ENCODE assay signal across 18 cellular contexts in genomic region chr10:17682236-17682946, GRCh38. TPM values are rescaled to one million over a fixed set of nuclear protein-coding genes. Genes with fewer than 3 reads are reported as not detected.
A peak's percentile ranks its signal among the peaks of the same experiment; 100 is the strongest.
DNase-seq lines count a peak whose midpoint lies in the region; ATAC-seq, FAIRE-seq and TF ChIP-seq lines count a peak whose summit lies in the region.
"Had no signal": no experiment of that assay in that cellular context is flagged by ENCODE, and none has a peak within 500 bp of the region (broad histone marks: within the 10 kb centered on the region; RNA-seq: fewer than 3 reads in every experiment).

No MANE protein-coding gene starts in this region.

- H3K27me3 Mint-ChIP-seq in CD4-positive, alpha-beta T cell, result no peaks in the 10 kb centered on the region
- H3K27me3 Mint-ChIP-seq in activated T-helper 2 cell treated with anti-CD3 and anti-CD28 coated beads, Interferon-gamma antibody, Interleukin-2, Interleukin-4, amounts not matched to agents 10 μg/mL and 5 μg/mL and 100 μg/mL, durations not matched to agents 14 hours and 24 hours and 36 hours (ENCODE audit: low read depth), result no peaks in the 10 kb centered on the region

- no peak overlapping the region for H2BK120ac ChIP-seq in neuronal stem cell (ENCODE audit: low read depth, low read length)

- no peak for TF ChIP-seq CTCF in CD4-positive, alpha-beta T cell (IDR thresholded peaks at IDR 0.05)
- TF ChIP-seq CTCF in GM10266 (IDR thresholded peaks at IDR 0.05; ENCODE audit: control insufficient read depth, insufficient read depth, low read depth, missing control alignments), result no peak

- no peak overlapping the region for H4K8ac ChIP-seq in neuronal stem cell (ENCODE audit: low read depth, low read length)

- peak overlapping the region; percentile 21 for H3K27ac Mint-ChIP-seq in CD4-positive, alpha-beta T cell
- H3K27ac Mint-ChIP-seq in activated T-helper 2 cell treated with anti-CD3 and anti-CD28 coated beads, Interferon-gamma antibody, Interleukin-2, Interleukin-4, amounts not matched to agents 10 μg/mL and 5 μg/mL and 100 μg/mL, durations not matched to agents 14 hours and 24 hours and 36 hours, result peak overlapping the region; percentile 24

- H2AFZ ChIP-seq in neuronal stem cell (ENCODE audit: low read length), result no peak overlapping the region

- H3K4ac ChIP-seq in neuronal stem cell (ENCODE audit: low read length), result no peak overlapping the region

- FAIRE-seq in H54 (lab: Jason Lieb, UNC), result peak; percentile 52

- H3K4me1 ChIP-seq in effector memory CD4-positive, alpha-beta T cell (ENCODE audit: control insufficient read depth, insufficient read depth, low read length, poor library complexity, severe bottlenecking), result peaks cover 12% of the 10 kb centered on the region
- no peaks in the 10 kb centered on the region for H3K4me1 ChIP-seq in neuronal stem cell (ENCODE audit: control insufficient read depth in 2 of 2, insufficient read depth in 1 of 2, low read depth in 1 of 2, low read length in 2 of 2)
- H3K4me1 ChIP-seq: lower lobe of right lung, Peyer's patch had no signal

- H3K4me1 Mint-ChIP-seq in CD4-positive, alpha-beta T cell (ENCODE audit: low read depth), result peaks cover 64% of the 10 kb centered on the region
- H3K4me1 Mint-ChIP-seq in activated T-helper 2 cell treated with anti-CD3 and anti-CD28 coated beads, Interferon-gamma antibody, Interleukin-2, Interleukin-4, amounts not matched to agents 10 μg/mL and 5 μg/mL and 100 μg/mL, durations not matched to agents 14 hours and 24 hours and 36 hours (ENCODE audit: low read depth), result peaks cover 46% of the 10 kb centered on the region

- H2BK5ac ChIP-seq in neuronal stem cell (ENCODE audit: low read length), result no peak overlapping the region

- DNase-seq in CD4-positive, alpha-beta T cell, result no peak
- DNase-seq in H54 (ENCODE audit: insufficient read length, low spot score) (no peak), iris pigment epithelial cell (ENCODE audit: low read depth) (peak; percentile 24), GM10266 (ENCODE audit: extremely low spot score) (no peak), neuronal stem cell (ENCODE audit: low spot score) (no peak)
- no peak for DNase-seq in activated T-helper 2 cell treated with anti-CD3 and anti-CD28 coated beads, Interferon-gamma antibody, Interleukin-2, Interleukin-4, amounts not matched to agents 10 μg/mL and 5 μg/mL and 100 μg/mL, durations not matched to agents 14 hours and 24 hours and 36 hours (ENCODE audit: low spot score)
- DNase-seq in effector memory CD4-positive, alpha-beta T cell, result no peak
- DNase-seq: Calu3, lower lobe of right lung, NCI-H1417, NCI-H510A treated with DMSO at 0.1 percent for 48 hours, Peyer's patch, trophoblast cell had no signal

- no CpG with 5 or more reads among the region's 2 CpGs for WGBS in neuronal stem cell (ENCODE audit: extremely low coverage in 2 of 2, insufficient read length in 2 of 2, insufficient replicate concordance in 1 of 2), 2 donors

- H3K79me1 ChIP-seq in neuronal stem cell (ENCODE audit: low read depth, low read length), result peaks cover 2% of the 10 kb centered on the region

- peaks cover 6% of the 10 kb centered on the region for H3K9me3 Mint-ChIP-seq in CD4-positive, alpha-beta T cell
- H3K9me3 Mint-ChIP-seq in activated T-helper 2 cell treated with anti-CD3 and anti-CD28 coated beads, Interferon-gamma antibody, Interleukin-2, Interleukin-4, amounts not matched to agents 10 μg/mL and 5 μg/mL and 100 μg/mL, durations not matched to agents 14 hours and 24 hours and 36 hours, result no peaks in the 10 kb centered on the region

- no peak for TF ChIP-seq POLR2A in H54 (IDR thresholded peaks at IDR 0.05; ENCODE audit: low read depth, low read length)

- peak overlapping the region; percentile 40 for H3K4me3 Mint-ChIP-seq in CD4-positive, alpha-beta T cell
- no peak overlapping the region for H3K4me3 Mint-ChIP-seq in activated T-helper 2 cell treated with anti-CD3 and anti-CD28 coated beads, Interferon-gamma antibody, Interleukin-2, Interleukin-4, amounts not matched to agents 10 μg/mL and 5 μg/mL and 100 μg/mL, durations not matched to agents 14 hours and 24 hours and 36 hours (ENCODE audit: low read depth)
- H3K4me3 Mint-ChIP-seq: brain had no signal

- H3K36me3 ChIP-seq in effector memory CD4-positive, alpha-beta T cell (ENCODE audit: control insufficient read depth, insufficient read depth, low read length), result no peaks in the 10 kb centered on the region
- H3K36me3 ChIP-seq in neuronal stem cell (replicated peaks in 1 of 2; ENCODE audit: control insufficient read depth in 2 of 2, insufficient read depth in 2 of 2, low read length in 2 of 2), result peaks cover 0 to 6% of the 10 kb centered on the region in 2 donors
- H3K36me3 ChIP-seq: Peyer's patch had no signal

- no peak overlapping the region for H2BK12ac ChIP-seq in neuronal stem cell (ENCODE audit: low read length)

- no peak overlapping the region for H2BK15ac ChIP-seq in neuronal stem cell (ENCODE audit: low read length)

- CTCF ChIA-PET in CD4-positive, alpha-beta T cell (lab: Charles Lee), result no interaction called here

- H4K91ac ChIP-seq in neuronal stem cell (ENCODE audit: low read depth, low read length, poor library complexity), result no peak overlapping the region

- H3K27ac ChIP-seq in CD4-positive, alpha-beta T cell (ENCODE audit: low read depth, low read length), result no peak overlapping the region
- no peak overlapping the region for H3K27ac ChIP-seq in effector memory CD4-positive, alpha-beta T cell (ENCODE audit: insufficient read depth, low read length, poor library complexity, severe bottlenecking)
- no peak overlapping the region for H3K27ac ChIP-seq in neuronal stem cell (replicated peaks; ENCODE audit: low read length)
- H3K27ac ChIP-seq: epithelial cell of prostate, lower lobe of right lung, Peyer's patch, VCaP had no signal

- POLR2A ChIA-PET in CD4-positive, alpha-beta T cell (lab: Charles Lee), result no interaction called here

- no peak overlapping the region for H2AK5ac ChIP-seq in neuronal stem cell (ENCODE audit: low read depth, low read length)

- no peaks in the 10 kb centered on the region for H3K9me3 ChIP-seq in CD4-positive, alpha-beta T cell (ENCODE audit: control insufficient read depth, low read length)
- no peaks in the 10 kb centered on the region for H3K9me3 ChIP-seq in effector memory CD4-positive, alpha-beta T cell (ENCODE audit: control insufficient read depth, low read length)
- H3K9me3 ChIP-seq in neuronal stem cell (replicated peaks in 1 of 2; ENCODE audit: control insufficient read depth in 2 of 2, insufficient read depth in 1 of 2, low read depth in 1 of 2, low read length in 2 of 2), result peaks cover 0 to 18% of the 10 kb centered on the region in 2 donors
- H3K9me3 ChIP-seq: lower lobe of right lung, Peyer's patch had no signal

- no peak for ATAC-seq in CD4-positive, alpha-beta T cell (ENCODE audit: poor library complexity)
- ATAC-seq in GM19463 (IDR thresholded peaks at IDR 0.05; ENCODE audit: unreplicated experiment), result no peak
- ATAC-seq: lower lobe of right lung had no signal

- H3K4me2 ChIP-seq in neuronal stem cell (ENCODE audit: insufficient read depth, low read length, poor library complexity, severe bottlenecking), result no peak overlapping the region
- H3K4me2 ChIP-seq: smooth muscle cell had no signal

- no peak overlapping the region for H3K23ac ChIP-seq in neuronal stem cell (ENCODE audit: low read depth, low read length, poor library complexity)

- H3K36me3 Mint-ChIP-seq in CD4-positive, alpha-beta T cell (ENCODE audit: low read depth), result peaks cover 65% of the 10 kb centered on the region
- H3K36me3 Mint-ChIP-seq in activated T-helper 2 cell treated with anti-CD3 and anti-CD28 coated beads, Interferon-gamma antibody, Interleukin-2, Interleukin-4, amounts not matched to agents 10 μg/mL and 5 μg/mL and 100 μg/mL, durations not matched to agents 14 hours and 24 hours and 36 hours (ENCODE audit: low read depth), result peaks cover 55% of the 10 kb centered on the region

- H3K4me3 ChIP-seq in effector memory CD4-positive, alpha-beta T cell (ENCODE audit: insufficient read depth, low read depth, low read length, poor library complexity, severe bottlenecking), result no peak overlapping the region
- H3K4me3 ChIP-seq in neuronal stem cell (ENCODE audit: low read length in 2 of 2), result no peak overlapping the region
- H3K4me3 ChIP-seq: lower lobe of right lung, Peyer's patch, smooth muscle cell had no signal

- H3K14ac ChIP-seq in neuronal stem cell (ENCODE audit: low read length), result no peak overlapping the region

- no peak overlapping the region for H3K18ac ChIP-seq in neuronal stem cell (ENCODE audit: low read length)

- intact Hi-C loops in CD4-positive, alpha-beta T cell (cut with DNase I, micrococcal nuclease), result loop anchor here in 1 of 2 experiments (5.0 kb wide), 1 partner anchor 40 kb away; the partner anchor contains the start of gene STAM
- intact Hi-C loops in activated T-helper 2 cell treated with anti-CD3 and anti-CD28 coated beads, Interferon-gamma antibody, Interleukin-2, Interleukin-4, amounts not matched to agents 10 μg/mL and 5 μg/mL and 100 μg/mL, durations not matched to agents 14 hours and 24 hours and 36 hours (cut with micrococcal nuclease), result loop anchor here (1.0 kb wide), 1 partner anchor 9 kb away; no protein-coding TSS in a partner anchor

- H3K27me3 ChIP-seq in CD4-positive, alpha-beta T cell (ENCODE audit: control insufficient read depth, insufficient read depth, low read length), result no peaks in the 10 kb centered on the region
- no peaks in the 10 kb centered on the region for H3K27me3 ChIP-seq in effector memory CD4-positive, alpha-beta T cell (replicated peaks; ENCODE audit: control insufficient read depth, insufficient read depth, low read length, poor library complexity, severe bottlenecking)
- no peaks in the 10 kb centered on the region for H3K27me3 ChIP-seq in neuronal stem cell (ENCODE audit: control insufficient read depth in 3 of 3, insufficient read depth in 3 of 3, low read depth in 1 of 3, low read length in 3 of 3)
- H3K27me3 ChIP-seq: Peyer's patch had no signal

- H3K9ac ChIP-seq in neuronal stem cell (ENCODE audit: low read depth, low read length, poor library complexity), result no peak overlapping the region

RNA-seq across cellular contexts. Expression of gene STAM, which starts 38.4 kb away (rescaled TPM):
- 10 to 100 TPM; 52.4 to 53.3 TPM for total RNA-seq in CD4-positive, alpha-beta T cell
- total RNA-seq in activated T-helper 2 cell treated with anti-CD3 and anti-CD28 coated beads, Interferon-gamma antibody, Interleukin-2, Interleukin-4, amounts not matched to agents 10 μg/mL and 5 μg/mL and 100 μg/mL, durations not matched to agents 14 hours and 24 hours and 36 hours, result 33.8 and 35.2 TPM in 2 replicates
- polyA plus RNA-seq in neuronal stem cell (2013, experiment 1 of 2), result 27.5 TPM
- 27.7 TPM for polyA plus RNA-seq in neuronal stem cell (2013, experiment 2 of 2)
